In the genomic region with DNA sequence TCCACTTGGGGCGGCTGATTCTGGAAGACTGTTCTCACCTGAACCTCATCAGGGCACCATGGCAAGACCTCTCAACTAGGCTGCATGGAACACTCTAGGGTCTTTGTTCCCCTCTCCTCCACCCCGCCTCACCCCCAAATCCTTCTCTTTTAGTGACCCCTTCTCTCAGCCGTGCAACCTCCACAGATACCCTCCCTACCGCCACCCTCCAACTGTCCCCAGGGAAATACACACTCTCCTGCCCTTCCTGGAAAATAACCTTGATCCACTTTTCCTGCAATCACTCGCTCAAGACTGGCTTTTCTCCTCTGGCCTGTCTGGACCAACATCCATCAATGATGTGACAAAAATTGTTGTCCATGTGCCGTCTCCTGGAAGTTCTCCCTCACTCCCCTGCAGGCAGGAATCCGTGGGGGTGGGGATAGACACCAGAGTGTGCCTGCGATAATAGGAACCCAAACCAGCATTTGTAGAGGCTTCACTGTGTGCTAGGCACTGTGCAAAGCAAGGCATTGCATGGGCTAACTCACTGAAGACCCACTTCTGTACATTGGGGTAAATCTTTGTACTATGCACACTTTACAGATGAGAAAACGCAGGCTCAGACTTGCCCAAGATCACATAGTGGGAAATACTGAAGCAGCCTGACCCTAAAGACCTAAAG, we compare ENCODE assay signal across 25 cellular contexts.
"Had no signal": no experiment of that assay in that cellular context is flagged by ENCODE, and none has a peak within 500 bp of the region (broad histone marks: within the 10 kb centered on the region; RNA-seq: fewer than 3 reads in every experiment).

No MANE protein-coding gene starts in this region.

- H3K79me2 ChIP-seq: parathyroid adenoma had no signal

- H3K36me3 Mint-ChIP-seq: activated CD8-positive, alpha-beta memory T cell treated with anti-CD3 and anti-CD28 coated beads, Interleukin-2, amount 10 ng/mL, durations not matched to agents 7 days and 5 days; brain; natural killer cell had no signal

- H3K4me3 Mint-ChIP-seq: activated CD4-positive, alpha-beta memory T cell treated with anti-CD3 and anti-CD28 coated beads, Interleukin-2, amount 10 ng/mL, durations not matched to agents 7 days and 5 days; activated CD4-positive, alpha-beta T cell treated with anti-CD3 and anti-CD28 coated beads, Interleukin-2, amount 10 ng/mL, durations not matched to agents 24 days and 14 days; activated CD8-positive, alpha-beta memory T cell treated with anti-CD3 and anti-CD28 coated beads, Interleukin-2, amount 10 ng/mL, durations not matched to agents 7 days and 5 days; activated naive CD8-positive, alpha-beta T cell treated with anti-CD3 and anti-CD28 coated beads, Interleukin-2, amount 50 U/mL, for 24 hours; brain; dendritic cell treated with granulocyte-macrophage colony-stimulating factor and Interleukin-4, amounts not matched to agents 40 ng/mL and 50 ng/mL, for 4 days; natural killer cell; stimulated activated naive CD8-positive, alpha-beta T cell treated with anti-CD3 and anti-CD28 coated beads, Interleukin-15, Interleukin-2, amounts not matched to agents 100 ng/mL and 50 ng/mL, for 24 hours had no signal

- H3K27ac ChIP-seq: foreskin keratinocyte, left ventricle myocardium inferior, parathyroid adenoma, thyroid gland had no signal

- H3K4me1 Mint-ChIP-seq: activated CD4-positive, alpha-beta memory T cell treated with anti-CD3 and anti-CD28 coated beads, Interleukin-2, amount 10 ng/mL, durations not matched to agents 7 days and 5 days; activated CD4-positive, alpha-beta T cell treated with anti-CD3 and anti-CD28 coated beads, Interleukin-2, amount 10 ng/mL, durations not matched to agents 24 days and 14 days; activated CD8-positive, alpha-beta memory T cell treated with anti-CD3 and anti-CD28 coated beads, Interleukin-2, amount 10 ng/mL, durations not matched to agents 7 days and 5 days; activated naive CD8-positive, alpha-beta T cell treated with anti-CD3 and anti-CD28 coated beads, Interleukin-2, amount 50 U/mL, for 24 hours had no signal

- H2AFZ ChIP-seq: parathyroid adenoma had no signal

- H3K9me3 Mint-ChIP-seq: activated CD4-positive, alpha-beta memory T cell treated with anti-CD3 and anti-CD28 coated beads, Interleukin-2, amount 10 ng/mL, durations not matched to agents 7 days and 5 days; activated naive CD8-positive, alpha-beta T cell treated with anti-CD3 and anti-CD28 coated beads, Interleukin-2, amount 50 U/mL, for 24 hours; dendritic cell treated with granulocyte-macrophage colony-stimulating factor and Interleukin-4, amounts not matched to agents 40 ng/mL and 50 ng/mL, for 4 days; stimulated activated naive CD8-positive, alpha-beta T cell treated with anti-CD3 and anti-CD28 coated beads, Interleukin-15, Interleukin-2, amounts not matched to agents 100 ng/mL and 50 ng/mL, for 24 hours had no signal

- H3K4me3 ChIP-seq: left ventricle myocardium inferior, thyroid gland had no signal

- ATAC-seq: activated CD4-positive, CD25-positive, alpha-beta regulatory T cell treated with anti-CD3 and anti-CD28 coated beads, Interleukin-2, amount 50 U/mL, for 24 hours; activated CD8-positive, alpha-beta memory T cell treated with anti-CD3 and anti-CD28 coated beads, Interleukin-2, amount 10 ng/mL, durations not matched to agents 7 days and 5 days; activated naive CD8-positive, alpha-beta T cell treated with anti-CD3 and anti-CD28 coated beads, Interleukin-2, amount 50 U/mL, for 24 hours; natural killer cell; right cardiac atrium had no signal

- H3K36me3 ChIP-seq: left ventricle myocardium inferior, thyroid gland had no signal

- H3K9ac ChIP-seq: parathyroid adenoma had no signal

- H3K27ac Mint-ChIP-seq: activated CD4-positive, alpha-beta memory T cell treated with anti-CD3 and anti-CD28 coated beads, Interleukin-2, amount 10 ng/mL, durations not matched to agents 7 days and 5 days; activated CD4-positive, alpha-beta T cell treated with anti-CD3 and anti-CD28 coated beads, Interleukin-2, amount 10 ng/mL, durations not matched to agents 24 days and 14 days; activated CD8-positive, alpha-beta memory T cell treated with anti-CD3 and anti-CD28 coated beads, Interleukin-2, amount 10 ng/mL, durations not matched to agents 7 days and 5 days; activated naive CD8-positive, alpha-beta T cell treated with anti-CD3 and anti-CD28 coated beads, Interleukin-2, amount 50 U/mL, for 24 hours; brain; dendritic cell treated with granulocyte-macrophage colony-stimulating factor and Interleukin-4, amounts not matched to agents 40 ng/mL and 50 ng/mL, for 4 days; natural killer cell; stimulated activated naive CD8-positive, alpha-beta T cell treated with anti-CD3 and anti-CD28 coated beads, Interleukin-15, Interleukin-2, amounts not matched to agents 100 ng/mL and 50 ng/mL, for 24 hours had no signal

- H3K4me1 ChIP-seq: parathyroid adenoma had no signal

- H3K27me3 Mint-ChIP-seq: activated CD4-positive, alpha-beta memory T cell treated with anti-CD3 and anti-CD28 coated beads, Interleukin-2, amount 10 ng/mL, durations not matched to agents 7 days and 5 days; activated CD4-positive, alpha-beta T cell treated with anti-CD3 and anti-CD28 coated beads, Interleukin-2, amount 10 ng/mL, durations not matched to agents 24 days and 14 days; brain; stimulated activated naive CD8-positive, alpha-beta T cell treated with anti-CD3 and anti-CD28 coated beads, Interleukin-15, Interleukin-2, amounts not matched to agents 100 ng/mL and 50 ng/mL, for 24 hours had no signal

- DNase-seq: activated CD4-positive, alpha-beta memory T cell treated with anti-CD3 and anti-CD28 coated beads, Interleukin-2, amount 10 ng/mL, durations not matched to agents 7 days and 5 days; activated CD4-positive, alpha-beta T cell treated with anti-CD3 and anti-CD28 coated beads, Interleukin-2, amount 10 ng/mL, durations not matched to agents 24 days and 14 days; activated CD8-positive, alpha-beta memory T cell treated with anti-CD3 and anti-CD28 coated beads, Interleukin-2, amount 10 ng/mL, durations not matched to agents 7 days and 5 days; activated effector memory CD4-positive, alpha-beta T cell treated with anti-CD3 and anti-CD28 coated beads, Interleukin-2, amount 50 U/mL, for 16 hours; activated naive CD4-positive, alpha-beta T cell treated with anti-CD3 and anti-CD28 coated beads, Interleukin-2, amount 50 U/mL, for 16 hours; activated naive CD8-positive, alpha-beta T cell treated with anti-CD3 and anti-CD28 coated beads, Interleukin-2, amount 50 U/mL, for 24 hours; activated T-cell treated with anti-CD3 and anti-CD28 coated beads for 4 hours; effector CD4-positive, alpha-beta T cell; erythroblast; left ventricle myocardium inferior; midbrain; natural killer cell; nucleus accumbens; right cardiac atrium; stimulated activated CD4-positive, alpha-beta T cell treated with anti-CD3 and anti-CD28 coated beads, Interleukin-12 subunit alpha, Interleukin-12 subunit beta, amount 100 ng/mL, for 4 hours; stimulated activated CD4-positive, alpha-beta T cell treated with anti-CD3 and anti-CD28 coated beads, Interleukin-4, amount 100 ng/mL, for 4 hours; substantia nigra; T1000; thyroid gland had no signal

- H3K27me3 ChIP-seq: foreskin keratinocyte, thyroid gland had no signal

- H3K9me3 ChIP-seq: left ventricle myocardium inferior, thyroid gland had no signal
